14 cellular contexts compared by ENCODE assay signal in the genomic region with DNA sequence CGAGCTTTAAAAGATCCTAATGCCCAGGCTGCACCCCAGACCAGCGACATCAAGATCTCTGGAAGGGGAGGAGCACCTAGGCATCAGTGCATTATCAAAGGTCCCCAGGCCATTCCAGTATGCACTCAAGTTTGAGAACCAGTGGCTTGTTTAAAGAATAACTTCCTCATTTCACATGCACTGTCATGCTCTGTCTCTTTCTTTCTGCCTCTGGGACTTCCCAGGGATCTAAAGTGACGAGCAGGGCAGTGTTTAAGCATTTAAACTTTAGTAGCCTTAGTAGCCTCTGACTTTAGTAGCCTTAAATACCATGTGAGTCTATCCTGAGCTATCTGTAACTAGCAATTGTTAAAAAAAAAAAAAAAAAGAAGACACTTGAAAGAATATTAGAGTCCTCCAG. TPM values are rescaled to one million over a fixed set of nuclear protein-coding genes. Genes with fewer than 3 reads are reported as not detected.
DNase-seq lines count a peak whose midpoint lies in the region; ATAC-seq, FAIRE-seq and TF ChIP-seq lines count a peak whose summit lies in the region.
"Had no signal": no experiment of that assay in that cellular context is flagged by ENCODE, and none has a peak within 500 bp of the region (broad histone marks: within the 10 kb centered on the region; RNA-seq: fewer than 3 reads in every experiment).

No MANE protein-coding gene starts in this region.

- TF ChIP-seq POLR2A in HepG2 (IDR thresholded peaks at IDR 0.05; ENCODE audit: insufficient read depth in 1 of 2, low read depth in 2 of 2, low read length in 2 of 2): no peak

- intact Hi-C loops in HepG2 (cut with micrococcal nuclease; ENCODE audit: unreplicated experiment): no loop called here

- no peak for TF ChIP-seq RAD21 in HepG2 (CRISPR knock-in tag; IDR thresholded peaks at IDR 0.05)

- POLR2A ChIA-PET in HepG2 (lab: Yijun Ruan, JAX): no interaction called here

- H3K36me3 ChIP-seq in HepG2 (replicated peaks in 1 of 2; ENCODE audit: control insufficient read depth in 1 of 2, insufficient read depth in 2 of 2, low read length in 2 of 2) (no peaks in the 10 kb centered on the region), osteoblast (ENCODE audit: insufficient read depth, low read length) (no peaks in the 10 kb centered on the region)

- TF ChIP-seq CTCF in HepG2 (CRISPR knock-in tag; IDR thresholded peaks at IDR 0.05): no peak
- TF ChIP-seq CTCF in osteoblast (IDR thresholded peaks at IDR 0.05; ENCODE audit: extremely low read depth, low read depth, low read length): no peak

- WGBS in HepG2 (ENCODE audit: low lambda C conversion rate): 6% methylated on average over 2 of the region's 3 CpGs

- H3K4me2 ChIP-seq in HepG2 (ENCODE audit: low read depth, low read length) (peak overlapping the region; percentile 50; the same call in 1 of the 2 replicates), osteoblast (ENCODE audit: insufficient read depth, low read length) (no peak overlapping the region)

- no peak for FAIRE-seq in HepG2 (lab: Jason Lieb, UNC)

- H3K9me3 ChIP-seq in HepG2 (ENCODE audit: low read length) (no peaks in the 10 kb centered on the region), osteoblast (ENCODE audit: low read depth, low read length) (no peaks in the 10 kb centered on the region)

- no peak overlapping the region for H3K9ac ChIP-seq in HepG2 (ENCODE audit: insufficient read depth, low read depth, low read length)

- H4K20me1 ChIP-seq in HepG2 (ENCODE audit: insufficient read depth, low read length): no peaks in the 10 kb centered on the region
- H4K20me1 ChIP-seq in osteoblast (ENCODE audit: insufficient read depth, low read length): no peaks in the 10 kb centered on the region

- peaks cover 15% of the 10 kb centered on the region for H3K4me1 ChIP-seq in HepG2 (ENCODE audit: insufficient read depth, low read length)
- H3K4me1 ChIP-seq in osteoblast (ENCODE audit: insufficient read depth, low read length): peaks cover 5% of the 10 kb centered on the region

- H2AFZ ChIP-seq in HepG2 (ENCODE audit: low read length) (no peak overlapping the region), osteoblast (ENCODE audit: low read length) (no peak overlapping the region)

- no TSS peak for BruUV-seq in HepG2 (replicated peaks; lab: Mats Ljungman, UMichigan)

- no peak for DNase-seq in HepG2 (ENCODE audit: low spot score)
- no peak for DNase-seq in NOMO-1 treated with dmso at 0.1 percent for 144 hours (lab: John Stamatoyannopoulos, UW; ENCODE audit: unreplicated experiment)
- no peak for DNase-seq in osteoblast (ENCODE audit: insufficient read length, low spot score, missing footprints)
- no peak for DNase-seq in glomerular visceral epithelial cell (ENCODE audit: extremely low spot score)
- no peak for DNase-seq in HuH-7 (ENCODE audit: low spot score)
- DNase-seq: cerebellar nuclear complex, glutamatergic neuron, NCI-H2081 had no signal

- H3K27ac ChIP-seq in HepG2 (ENCODE audit: extremely low read length, insufficient read depth, low read length) (no peak overlapping the region), osteoblast (ENCODE audit: low read depth, low read length) (no peak overlapping the region)

- TF ChIP-seq EP300 in HepG2 (IDR thresholded peaks at IDR 0.05; ENCODE audit: low read depth in 2 of 2, low read length in 2 of 2) (no peak), HepG2 (CRISPR knock-in tag; IDR thresholded peaks at IDR 0.05; ENCODE audit: borderline replicate concordance) (no peak)

- H3K27me3 ChIP-seq in HepG2 (ENCODE audit: control insufficient read depth in 1 of 2, insufficient read depth in 2 of 2, low read length in 2 of 2) (peaks cover 1 to 10% of the 10 kb centered on the region in 2 experiments; a peak in 4 of 5 replicates), osteoblast (ENCODE audit: insufficient read depth, low read length) (no peaks in the 10 kb centered on the region)

- H3K79me2 ChIP-seq in HepG2 (ENCODE audit: insufficient read depth, low read length): no peaks in the 10 kb centered on the region
- no peaks in the 10 kb centered on the region for H3K79me2 ChIP-seq in osteoblast (ENCODE audit: insufficient read depth, low read length)

- H3K4me3 ChIP-seq in HepG2 (replicated peaks in 1 of 3; ENCODE audit: insufficient read depth in 1 of 3, low read depth in 2 of 3, low read length in 3 of 3): no peak overlapping the region
- no peak overlapping the region for H3K4me3 ChIP-seq in osteoblast (ENCODE audit: insufficient read depth, low read length)

- in situ Hi-C loops in HepG2 (cut with HindIII; ENCODE audit: extremely low pct_ligation_motif_present, low pct_unique_long_range_greater_than_20kb): no loop called here

- peak; percentile 99 for ATAC-seq in GM18868 (IDR thresholded peaks at IDR 0.05; ENCODE audit: unreplicated experiment)
- peak; percentile 81 for ATAC-seq in GM21717 (IDR thresholded peaks at IDR 0.05; ENCODE audit: unreplicated experiment)
- peak; percentile 96 for ATAC-seq in HG03442 (IDR thresholded peaks at IDR 0.05; ENCODE audit: unreplicated experiment)
- peak; percentile 79 for ATAC-seq in HepG2

- CTCF ChIA-PET in HepG2 (lab: Yijun Ruan, JAX; ENCODE audit: low intra/inter-chr PET ratio, low total read pairs): no interaction called here

TF ChIP-seq in HepG2, 621 proteins besides CTCF, POLR2A, EP300 and RAD21 (continues in another document):
- TF ChIP-seq REL (CRISPR knock-in tag; conservative IDR thresholded peaks at IDR 0.05) (no peak), TAF15 (IDR thresholded peaks at IDR 0.05; ENCODE audit: low read depth, low read length, poor library complexity, severe bottlenecking) (no peak), ZNF33A (CRISPR knock-in tag; IDR thresholded peaks at IDR 0.05; ENCODE audit: borderline replicate concordance) (no peak)

RNA-seq across cellular contexts. Expression of a gene that starts 8.9 kb away (rescaled TPM):
- total RNA-seq in HepG2 (2016; rRNA removed; fragmentation: Illumina TruSeq; extraction: Trizol) (70.1 and 70.6 TPM in 2 replicates), osteoblast (30.6 and 36.2 TPM in 2 replicates)
- total RNA-seq in HepG2 (2016; cell fraction: cytosol; rRNA removed; fragmentation: Illumina TruSeq; extraction: Trizol; ENCODE audit: low read depth): 91.6 and 94.1 TPM in 2 replicates
- total RNA-seq in HepG2 (2016; cell fraction: insoluble cytoplasmic fraction; rRNA removed; fragmentation: Illumina TruSeq; extraction: Trizol): 64.4 and 75.8 TPM in 2 replicates
- total RNA-seq in HepG2 (2016; cell fraction: membrane; rRNA removed; fragmentation: Illumina TruSeq; extraction: Trizol): 122 and 143 TPM in 2 replicates
- total RNA-seq in HepG2 (2016; cell fraction: nucleus; rRNA removed; fragmentation: Illumina TruSeq; extraction: Trizol): 136 and 157 TPM in 2 replicates
- 109 and 126 TPM in 2 replicates for polyA plus RNA-seq in HepG2 (2011; rRNA removed)
- 71.5 and 112 TPM in 2 replicates for polyA plus RNA-seq in HepG2 (2011; cell fraction: cytosol; rRNA removed)
- 463 and 562 TPM in 2 replicates for polyA plus RNA-seq in HepG2 (2011; cell fraction: nucleus; rRNA removed)
- polyA plus RNA-seq in HepG2 (2012): 322 and 394 TPM in 2 replicates
- 109 and 112 TPM in 2 replicates for polyA plus RNA-seq in HepG2 (2016; cell fraction: cytosol; fragmentation: Illumina TruSeq; extraction: Trizol; ENCODE audit: low read depth)
- polyA plus RNA-seq in HepG2 (2016; cell fraction: insoluble cytoplasmic fraction; fragmentation: Illumina TruSeq; extraction: Trizol; ENCODE audit: low read depth): 77.6 and 113 TPM in 2 replicates
- polyA plus RNA-seq in HepG2 (2016; cell fraction: membrane; fragmentation: Illumina TruSeq; extraction: Trizol; ENCODE audit: low read depth): 192 and 207 TPM in 2 replicates
- polyA plus RNA-seq in HepG2 (2016; cell fraction: nucleus; fragmentation: Illumina TruSeq; extraction: Trizol; ENCODE audit: insufficient read depth, low read depth): 224 and 256 TPM in 2 replicates
- polyA minus RNA-seq in HepG2 (2011; rRNA and poly(A)+ RNA removed; ENCODE audit: low replicate concordance): 0.68 and 162 TPM in 2 replicates
- polyA minus RNA-seq in HepG2 (2011; cell fraction: cytosol; rRNA and poly(A)+ RNA removed): 152 and 206 TPM in 2 replicates
- polyA minus RNA-seq in HepG2 (2011; cell fraction: nucleus; rRNA and poly(A)+ RNA removed): 598 and 660 TPM in 2 replicates

RNA-seq across cellular contexts. Expression of a gene that starts 43.1 kb away (rescaled TPM):
- not detected in 2 replicates for total RNA-seq in HepG2 (2016; rRNA removed; fragmentation: Illumina TruSeq; extraction: Trizol)
- not detected in 2 replicates for total RNA-seq in HepG2 (2016; cell fraction: cytosol; rRNA removed; fragmentation: Illumina TruSeq; extraction: Trizol; ENCODE audit: low read depth)
- not detected in 2 replicates for total RNA-seq in HepG2 (2016; cell fraction: insoluble cytoplasmic fraction; rRNA removed; fragmentation: Illumina TruSeq; extraction: Trizol)
- not detected in 2 replicates for total RNA-seq in HepG2 (2016; cell fraction: membrane; rRNA removed; fragmentation: Illumina TruSeq; extraction: Trizol)
- total RNA-seq in HepG2 (2016; cell fraction: nucleus; rRNA removed; fragmentation: Illumina TruSeq; extraction: Trizol): not detected in 2 replicates
- polyA plus RNA-seq in HepG2 (2011; rRNA removed): not detected in 2 replicates
- not detected in 2 replicates for polyA plus RNA-seq in HepG2 (2011; cell fraction: cytosol; rRNA removed)
- polyA plus RNA-seq in HepG2 (2011; cell fraction: nucleus; rRNA removed): not detected in 2 replicates
- polyA plus RNA-seq in HepG2 (2012): 0.15 TPM in 1 of 2 replicates, not detected in the other
- polyA plus RNA-seq in HepG2 (2016; cell fraction: cytosol; fragmentation: Illumina TruSeq; extraction: Trizol; ENCODE audit: low read depth): not detected in 2 replicates
- not detected in 2 replicates for polyA plus RNA-seq in HepG2 (2016; cell fraction: insoluble cytoplasmic fraction; fragmentation: Illumina TruSeq; extraction: Trizol; ENCODE audit: low read depth)
- polyA plus RNA-seq in HepG2 (2016; cell fraction: membrane; fragmentation: Illumina TruSeq; extraction: Trizol; ENCODE audit: low read depth): not detected in 2 replicates
- polyA plus RNA-seq in HepG2 (2016; cell fraction: nucleus; fragmentation: Illumina TruSeq; extraction: Trizol; ENCODE audit: insufficient read depth, low read depth): not detected in 2 replicates
- not detected in 2 replicates for polyA minus RNA-seq in HepG2 (2011; rRNA and poly(A)+ RNA removed; ENCODE audit: low replicate concordance)
- not detected in 2 replicates for polyA minus RNA-seq in HepG2 (2011; cell fraction: cytosol; rRNA and poly(A)+ RNA removed)
- not detected in 2 replicates for polyA minus RNA-seq in HepG2 (2011; cell fraction: nucleus; rRNA and poly(A)+ RNA removed)
- not detected in 2 replicates for total RNA-seq in osteoblast
- total RNA-seq: activated T-helper 1 cell treated with anti-CD3 and anti-CD28 coated beads, Interleukin-12 subunit alpha, Interleukin-12 subunit beta, Interleukin-2, Interleukin-4 antibody, amounts not matched to agents 30 ng/mL and 10 ng/mL and 1 ng/mL, durations not matched to agents 14 hours and 24 hours and 36 hours; subcutaneous adipose tissue; T-helper 2 cell treated with Interferon-gamma antibody and Interleukin-4, amounts not matched to agents 100 ng/mL and 5 ng/mL, for 36 hours had no signal
